13 cellular contexts compared by ENCODE assay signal in the genomic region with DNA sequence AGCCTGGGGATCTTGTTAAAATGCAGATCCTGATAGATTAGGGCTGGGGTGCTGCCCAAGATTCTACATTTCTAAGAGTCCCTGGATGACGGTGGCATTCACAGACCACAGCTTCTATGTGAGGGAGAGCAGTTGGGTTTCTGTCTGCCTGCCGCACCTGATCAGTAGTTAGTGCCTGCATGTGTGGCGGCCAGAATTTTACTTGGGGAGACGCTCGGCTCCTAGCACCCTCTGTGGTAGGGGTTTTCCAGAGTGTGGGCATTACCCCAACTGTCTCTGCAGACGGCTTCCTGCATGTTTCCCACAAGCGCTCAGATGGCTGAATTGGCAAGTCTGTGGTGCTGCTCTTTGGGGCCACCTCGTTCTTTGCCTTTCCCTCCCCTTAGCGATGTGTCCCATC. TPM values are rescaled to one million over a fixed set of nuclear protein-coding genes. Genes with fewer than 3 reads are reported as not detected.
DNase-seq lines count a peak whose midpoint lies in the region; ATAC-seq and TF ChIP-seq lines count a peak whose summit lies in the region.
"Had no signal": no experiment of that assay in that cellular context is flagged by ENCODE, and none has a peak within 500 bp of the region (broad histone marks: within the 10 kb centered on the region; RNA-seq: fewer than 3 reads in every experiment).

No MANE protein-coding gene starts in this region.

- peak in 2 of 7 experiments; percentile 15 to 45 for DNase-seq in CD8-positive, alpha-beta T cell
- peak; percentile 30 for DNase-seq in T-helper 9 cell
- no peak for DNase-seq in nephron progenitor cell
- DNase-seq in OCI-M1 (lab: John Stamatoyannopoulos, UW): no peak
- DNase-seq in right atrium auricular region (ENCODE audit: low spot score): no peak
- DNase-seq: AML-193, gastrocnemius medialis had no signal

- H3K36me3 Mint-ChIP-seq in CD8-positive, alpha-beta T cell: peaks cover 63% of the 10 kb centered on the region
- H3K36me3 Mint-ChIP-seq in activated naive CD8-positive, alpha-beta T cell: no peaks in the 10 kb centered on the region
- peaks cover 14% of the 10 kb centered on the region for H3K36me3 Mint-ChIP-seq in nephron progenitor cell (ENCODE audit: low read depth)

- peaks cover 20% of the 10 kb centered on the region for H3K4me1 Mint-ChIP-seq in CD8-positive, alpha-beta T cell (ENCODE audit: low read depth)
- peaks cover 33% of the 10 kb centered on the region for H3K4me1 Mint-ChIP-seq in activated naive CD8-positive, alpha-beta T cell (ENCODE audit: low read depth)
- peaks cover 21% of the 10 kb centered on the region for H3K4me1 Mint-ChIP-seq in nephron progenitor cell

- no peak for TF ChIP-seq CTCF in CD8-positive, alpha-beta T cell (IDR thresholded peaks at IDR 0.05)
- TF ChIP-seq CTCF in nephron progenitor cell (IDR thresholded peaks at IDR 0.05) (no peak), right atrium auricular region (IDR thresholded peaks at IDR 0.05) (no peak)

- no peaks in the 10 kb centered on the region for H3K27me3 Mint-ChIP-seq in CD8-positive, alpha-beta T cell (ENCODE audit: low read depth)
- H3K27me3 Mint-ChIP-seq in activated naive CD8-positive, alpha-beta T cell: no peaks in the 10 kb centered on the region
- H3K27me3 Mint-ChIP-seq in nephron progenitor cell (ENCODE audit: low read depth, poor library complexity): no peaks in the 10 kb centered on the region

- H3K4me1 ChIP-seq in CD8-positive, alpha-beta T cell (ENCODE audit: insufficient read depth, low read length): peaks cover 13% of the 10 kb centered on the region
- peaks cover 0 to 5% of the 10 kb centered on the region in 2 donors for H3K4me1 ChIP-seq in right atrium auricular region
- H3K4me1 ChIP-seq: gastrocnemius medialis had no signal

- CTCF ChIA-PET in CD8-positive, alpha-beta T cell (lab: Charles Lee): interaction anchor here (1.0 kb wide), 1 partner anchor 13 kb away, joined by 3 read pairs; no protein-coding TSS in a partner anchor

- ATAC-seq in CD8-positive, alpha-beta T cell: peak; percentile 74
- ATAC-seq in HG03159 (IDR thresholded peaks at IDR 0.05; ENCODE audit: unreplicated experiment): no peak
- no peak for ATAC-seq in GM19467 (IDR thresholded peaks at IDR 0.05; ENCODE audit: unreplicated experiment)
- ATAC-seq: gastrocnemius medialis had no signal

- H3K4me3 Mint-ChIP-seq in CD8-positive, alpha-beta T cell: no peak overlapping the region
- peak overlapping the region; percentile 20 for H3K4me3 Mint-ChIP-seq in activated naive CD8-positive, alpha-beta T cell
- H3K4me3 Mint-ChIP-seq in nephron progenitor cell: no peak overlapping the region

- no peaks in the 10 kb centered on the region for H3K9me3 Mint-ChIP-seq in CD8-positive, alpha-beta T cell
- no peaks in the 10 kb centered on the region for H3K9me3 Mint-ChIP-seq in activated naive CD8-positive, alpha-beta T cell (ENCODE audit: low read depth)
- H3K9me3 Mint-ChIP-seq in nephron progenitor cell: no peaks in the 10 kb centered on the region

- POLR2A ChIA-PET in CD8-positive, alpha-beta T cell (lab: Charles Lee): no interaction called here

- H3K4me3 ChIP-seq in CD8-positive, alpha-beta T cell (ENCODE audit: low read depth, low read length): no peak overlapping the region
- no peak overlapping the region for H3K4me3 ChIP-seq in right atrium auricular region
- H3K4me3 ChIP-seq: gastrocnemius medialis had no signal

- peak overlapping the region; percentile 74 for H3K27ac Mint-ChIP-seq in CD8-positive, alpha-beta T cell
- peak overlapping the region; percentile 75 for H3K27ac Mint-ChIP-seq in activated naive CD8-positive, alpha-beta T cell
- peak overlapping the region; percentile 58 for H3K27ac Mint-ChIP-seq in nephron progenitor cell

- H3K36me3 ChIP-seq in CD8-positive, alpha-beta T cell (ENCODE audit: insufficient read depth, low read length): peaks cover 25% of the 10 kb centered on the region
- H3K36me3 ChIP-seq in right atrium auricular region: peaks cover 38% of the 10 kb centered on the region

- H3K27me3 ChIP-seq in CD8-positive, alpha-beta T cell (ENCODE audit: insufficient read depth, low read length): no peaks in the 10 kb centered on the region
- no peaks in the 10 kb centered on the region for H3K27me3 ChIP-seq in right atrium auricular region
- H3K27me3 ChIP-seq: gastrocnemius medialis had no signal

- H3K9me3 ChIP-seq in CD8-positive, alpha-beta T cell (ENCODE audit: low read length): no peaks in the 10 kb centered on the region
- H3K9me3 ChIP-seq in right atrium auricular region: no peaks in the 10 kb centered on the region
- H3K9me3 ChIP-seq: gastrocnemius medialis had no signal

- intact Hi-C loops in CD8-positive, alpha-beta T cell (cut with DNase I, micrococcal nuclease): loop anchor here in 1 of 2 experiments (10.0 kb wide), 1 partner anchor 350 kb away; a partner anchor contains a TSS

- no peak overlapping the region for H3K27ac ChIP-seq in CD8-positive, alpha-beta T cell (ENCODE audit: low read depth, low read length)
- H3K27ac ChIP-seq in right atrium auricular region: no peak overlapping the region
- H3K27ac ChIP-seq: gastrocnemius medialis, HL-60 had no signal

RNA-seq across cellular contexts. Expression of a gene that starts 8.3 kb away (rescaled TPM):
- total RNA-seq in CD8-positive, alpha-beta T cell: under 1 TPM in 1 of 2 experiments, not detected in 1; 0.92 TPM
- not detected for total RNA-seq in right atrium auricular region
- total RNA-seq: gastrocnemius medialis, kidney epithelial cell, M059J had no signal

RNA-seq across cellular contexts. Expression of a gene that starts 36.2 kb away (rescaled TPM):
- 10 to 100 TPM; 40.2 to 40.3 TPM for total RNA-seq in CD8-positive, alpha-beta T cell
- 10 to 100 TPM in 1 of 2 donors, 1 to 10 TPM in 1; 9.8 to 14.3 TPM for total RNA-seq in right atrium auricular region

RNA-seq across cellular contexts. Expression of a gene that starts 36.4 kb away (rescaled TPM):
- 10 to 100 TPM; 92.0 to 92.2 TPM for total RNA-seq in CD8-positive, alpha-beta T cell
- total RNA-seq in right atrium auricular region: 10 to 100 TPM; 59.3 to 76.1 TPM
